9 cellular contexts compared by ENCODE assay signal in genomic region chr16:23826528-23827244, GRCh38. TPM values are rescaled to one million over a fixed set of nuclear protein-coding genes. Genes with fewer than 3 reads are reported as not detected.
A peak's percentile ranks its signal among the peaks of the same experiment; 100 is the strongest.
DNase-seq lines count a peak whose midpoint lies in the region; ATAC-seq, FAIRE-seq and TF ChIP-seq lines count a peak whose summit lies in the region.
"Had no signal": no experiment of that assay in that cellular context is flagged by ENCODE, and none has a peak within 500 bp of the region (broad histone marks: within the 10 kb centered on the region; RNA-seq: fewer than 3 reads in every experiment).

No MANE protein-coding gene starts in this region.

- peak; percentile 71 for ATAC-seq in GM21723 (IDR thresholded peaks at IDR 0.05; ENCODE audit: unreplicated experiment)

- H3K36me3 ChIP-seq in left ventricle myocardium inferior (no peaks in the 10 kb centered on the region), PC-9 (ENCODE audit: low read depth) (no peaks in the 10 kb centered on the region)

- H3K79me2 ChIP-seq in PC-9 (ENCODE audit: low read depth), result no peaks in the 10 kb centered on the region

- TF ChIP-seq CTCF in left ventricle myocardium inferior (IDR thresholded peaks at IDR 0.05; ENCODE audit: borderline replicate concordance) (no peak), PC-9 (conservative IDR thresholded peaks at IDR 0.05) (no peak)

- H3K9me3 ChIP-seq in left ventricle myocardium inferior (replicated peaks), result peaks cover 42% of the 10 kb centered on the region
- H3K9me3 ChIP-seq in PC-9 (ENCODE audit: insufficient read depth, low read depth), result peaks cover 4% of the 10 kb centered on the region; the same call in 1 of the 2 replicates

- BruUV-seq in PC-9 (replicated peaks; lab: Mats Ljungman, UMichigan), result no TSS peak

- H3K4me1 ChIP-seq in left ventricle myocardium inferior (no peaks in the 10 kb centered on the region), PC-9 (replicated peaks; ENCODE audit: insufficient read depth) (no peaks in the 10 kb centered on the region)

- H4K20me1 ChIP-seq in PC-9 (ENCODE audit: insufficient read depth), result no peaks in the 10 kb centered on the region

- POLR2A ChIA-PET in PC-9 (lab: Charles Lee; ENCODE audit: unreplicated experiment), result no interaction called here

- DNase-seq in GM12892 (ENCODE audit: insufficient read length) (no peak), NOMO-1 treated with DMSO at 0.1 percent for 48 hours (lab: John Stamatoyannopoulos, UW; ENCODE audit: unreplicated experiment) (peak; percentile 96), left ventricle myocardium inferior (no peak), anterior cingulate cortex (lab: John Stamatoyannopoulos, UW) (no peak), PC-9 (no peak), HT-29 (ENCODE audit: low spot score) (no peak), NCI-H1417 (lab: John Stamatoyannopoulos, UW) (no peak)

- CTCF ChIA-PET in PC-9 (lab: Charles Lee), result no interaction called here

- no peaks in the 10 kb centered on the region for H3K9me2 ChIP-seq in PC-9 (ENCODE audit: insufficient read depth)

- H3K27ac ChIP-seq in left ventricle myocardium inferior (replicated peaks), result peak overlapping the region; percentile 9
- H3K27ac ChIP-seq in PC-9, result no peak overlapping the region
- H3K27ac ChIP-seq: RWPE1 had no signal

- intact Hi-C loops in left ventricle myocardium inferior (cut with micrococcal nuclease), result no loop called here
- intact Hi-C loops in PC-9 (cut with micrococcal nuclease; ENCODE audit: unreplicated experiment), result loop anchor here (10.0 kb wide), 1 partner anchor 88 kb away; no protein-coding TSS in a partner anchor

- no peak overlapping the region for H3K4me2 ChIP-seq in PC-9

- H3K4me3 ChIP-seq in left ventricle myocardium inferior (no peak overlapping the region), PC-9 (no peak overlapping the region)

- peak; percentile 94 for FAIRE-seq in GM12892 (lab: Jason Lieb, UNC)

- no peak for TF ChIP-seq POLR2A in GM12892 (IDR thresholded peaks at IDR 0.05; ENCODE audit: low read depth, low read length)

- H3K27me3 ChIP-seq in left ventricle myocardium inferior (ENCODE audit: low read depth), result peaks cover 7% of the 10 kb centered on the region
- peaks cover 40% of the 10 kb centered on the region; the same call in 1 of the 2 replicates for H3K27me3 ChIP-seq in PC-9 (ENCODE audit: insufficient read depth, low read depth)

- H3F3A ChIP-seq in PC-9 (ENCODE audit: insufficient read depth, low read depth), result no peaks in the 10 kb centered on the region

- H2AFZ ChIP-seq in PC-9, result no peak overlapping the region

RNA-seq across cellular contexts. Expression of gene PRKCB, which starts 9.1 kb away (rescaled TPM):
- polyA plus RNA-seq in GM12892 (2012; ENCODE audit: missing spikeins), result 107 TPM
- total RNA-seq in left ventricle myocardium inferior (1.6 TPM), PC-9 (2021) (not detected in 2 replicates)
- not detected in 2 replicates for total RNA-seq in HT-29 (2014; rRNA removed; shearing (Covaris generic))
